In genomic region chr6:105985816-105986632, GRCh38 we compare ENCODE assay signal across 10 cellular contexts.
DNase-seq lines count a peak whose midpoint lies in the region; ATAC-seq and TF ChIP-seq lines count a peak whose summit lies in the region.
"Had no signal": no experiment of that assay in that cellular context is flagged by ENCODE, and none has a peak within 500 bp of the region (broad histone marks: within the 10 kb centered on the region; RNA-seq: fewer than 3 reads in every experiment).

No MANE protein-coding gene starts in this region.

- no peaks in the 10 kb centered on the region; the same call in 1 of the 2 replicates for H3K4me1 ChIP-seq in iPS DF 6.9 (ENCODE audit: control insufficient read depth, insufficient read depth, low read length)
- H3K4me1 ChIP-seq in psoas muscle: no peaks in the 10 kb centered on the region

- no peak overlapping the region for H3K27ac ChIP-seq in iPS DF 6.9 (ENCODE audit: low read length)
- H3K27ac ChIP-seq in psoas muscle: no peak overlapping the region

- intact Hi-C loops in psoas muscle (cut with DNase I): no loop called here

- H3K4me3 Mint-ChIP-seq in activated CD4-positive, alpha-beta memory T cell treated with anti-CD3 and anti-CD28 coated beads, Interleukin-2, amount 10 ng/mL, durations not matched to agents 7 days and 5 days: peak overlapping the region; percentile 60

- DNase-seq in H7 (peak; percentile 67), iPS DF 6.9 (ENCODE audit: low read depth, low spot score) (no peak), psoas muscle (no peak)
- DNase-seq in activated CD4-positive, alpha-beta memory T cell treated with anti-CD3 and anti-CD28 coated beads, Interleukin-2, amount 10 ng/mL, durations not matched to agents 7 days and 5 days: peak; percentile 26
- DNase-seq: DMS 273 treated with DMSO at 0.1 percent for 48 hours, OCI-M1 had no signal

- no peaks in the 10 kb centered on the region for H3K9me3 ChIP-seq in iPS DF 6.9 (ENCODE audit: control insufficient read depth, insufficient read depth, low read length)
- no peaks in the 10 kb centered on the region for H3K9me3 ChIP-seq in psoas muscle

- POLR2A ChIA-PET in activated CD4-positive, alpha-beta memory T cell treated with anti-CD3 and anti-CD28 coated beads, Interleukin-2, amount 10 ng/mL, durations not matched to agents 7 days and 5 days (lab: Charles Lee): interaction anchor here (1.4 to 12.3 kb wide), 3 partner anchors 8 to 117 kb away, joined by 3 to 323 read pairs (median 23); no protein-coding TSS in a partner anchor

- CTCF ChIA-PET in activated CD4-positive, alpha-beta memory T cell treated with anti-CD3 and anti-CD28 coated beads, Interleukin-2, amount 10 ng/mL, durations not matched to agents 7 days and 5 days (lab: Charles Lee): no interaction called here

- peak in 1 of 4 donors; percentile 44 for ATAC-seq in psoas muscle
- ATAC-seq in HG02870 (IDR thresholded peaks at IDR 0.05; ENCODE audit: unreplicated experiment): no peak
- ATAC-seq in GM18870 (IDR thresholded peaks at IDR 0.05; ENCODE audit: unreplicated experiment): no peak
- ATAC-seq in HG02642 (IDR thresholded peaks at IDR 0.05; ENCODE audit: poor library complexity, unreplicated experiment): no peak
- ATAC-seq in HG02840 (IDR thresholded peaks at IDR 0.05; ENCODE audit: low FRiP score, unreplicated experiment): no peak

- H3K4me3 ChIP-seq in H7 (ENCODE audit: insufficient read depth, low read depth, low read length) (peak overlapping the region; percentile 24), iPS DF 6.9 (ENCODE audit: low read length) (peak overlapping the region; percentile 38; the same call in 1 of the 2 replicates), psoas muscle (peak overlapping the region; percentile 32)

- H3K27ac Mint-ChIP-seq in activated CD4-positive, alpha-beta memory T cell treated with anti-CD3 and anti-CD28 coated beads, Interleukin-2, amount 10 ng/mL, durations not matched to agents 7 days and 5 days: peak overlapping the region; percentile 45

- H3K36me3 ChIP-seq in H7 (replicated peaks; ENCODE audit: control insufficient read depth, insufficient read depth, low read length) (no peaks in the 10 kb centered on the region), iPS DF 6.9 (ENCODE audit: control insufficient read depth, insufficient read depth, low read length) (no peaks in the 10 kb centered on the region), psoas muscle (ENCODE audit: insufficient read depth in 1 of 2, low read depth in 1 of 2) (no peaks in the 10 kb centered on the region)

- no peak for TF ChIP-seq CTCF in psoas muscle (IDR thresholded peaks at IDR 0.05)

- peaks cover 82% of the 10 kb centered on the region for H3K4me1 Mint-ChIP-seq in activated CD4-positive, alpha-beta memory T cell treated with anti-CD3 and anti-CD28 coated beads, Interleukin-2, amount 10 ng/mL, durations not matched to agents 7 days and 5 days

- no CpG with 5 or more reads among the region's 48 CpGs for WGBS in iPS DF 6.9 (ENCODE audit: insufficient coverage, insufficient read length)
- whole genome bisulfite sequencing in psoas muscle, 3 donors: 15 to 24% (median 23%) methylated on average over 48 of the region's 48 CpGs

- H3K27me3 ChIP-seq in H7 (ENCODE audit: control insufficient read depth, insufficient read depth, low read length) (peaks cover 100% of the 10 kb centered on the region), iPS DF 6.9 (ENCODE audit: control insufficient read depth, insufficient read depth, low read length) (peaks cover 72% of the 10 kb centered on the region), psoas muscle (ENCODE audit: insufficient read depth in 3 of 3, low read length in 2 of 3) (peaks cover 0 to 63% (median 18%) of the 10 kb centered on the region in 3 donors)

- H3K9me3 Mint-ChIP-seq in activated CD4-positive, alpha-beta memory T cell treated with anti-CD3 and anti-CD28 coated beads, Interleukin-2, amount 10 ng/mL, durations not matched to agents 7 days and 5 days: no peaks in the 10 kb centered on the region

- H3K27me3 Mint-ChIP-seq in activated CD4-positive, alpha-beta memory T cell treated with anti-CD3 and anti-CD28 coated beads, Interleukin-2, amount 10 ng/mL, durations not matched to agents 7 days and 5 days: peaks cover 2% of the 10 kb centered on the region

- peaks cover 29% of the 10 kb centered on the region for H3K36me3 Mint-ChIP-seq in activated CD4-positive, alpha-beta memory T cell treated with anti-CD3 and anti-CD28 coated beads, Interleukin-2, amount 10 ng/mL, durations not matched to agents 7 days and 5 days (ENCODE audit: low read depth)

Comparison
In these comparisons a context has a peak if more than half of its experiments do, and no peak if none do; other contexts are left out.
1. DNase-seq: peak in H7 (single experiment) and activated CD4-positive, alpha-beta memory T cell treated with anti-CD3 and anti-CD28 coated beads, Interleukin-2, amount 10 ng/mL, durations not matched to agents 7 days and 5 days (single experiment); none in iPS DF 6.9 (single experiment) and psoas muscle (0 of 2).
2. Peak in every context shown above with its lines, with median percentiles within 50 percentile points of each other: H3K4me3 ChIP-seq.